Comparison of ENCODE assay signal across 11 cellular contexts in the genomic region with DNA sequence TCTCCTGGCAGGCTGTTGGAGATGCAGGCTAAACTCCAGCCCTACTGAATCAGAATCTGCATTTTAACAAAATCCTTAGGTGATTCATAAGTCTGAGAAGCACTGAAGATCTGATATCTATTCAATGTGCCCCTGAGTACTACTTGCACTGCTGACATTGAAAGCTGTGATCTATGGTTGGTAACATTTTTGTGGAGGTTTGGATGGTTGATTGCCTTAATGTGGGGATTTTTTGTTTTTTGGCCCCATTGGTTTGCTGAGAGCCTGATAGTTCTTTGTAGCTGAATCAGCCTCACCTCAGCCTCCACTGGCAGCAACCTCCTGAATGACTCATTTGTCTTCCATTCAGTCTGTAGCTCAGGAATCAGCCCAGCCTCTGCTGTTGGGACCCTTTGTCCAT. TPM values are rescaled to one million over a fixed set of nuclear protein-coding genes. Genes with fewer than 3 reads are reported as not detected.
A peak's percentile ranks its signal among the peaks of the same experiment; 100 is the strongest.
DNase-seq lines count a peak whose midpoint lies in the region; ATAC-seq and TF ChIP-seq lines count a peak whose summit lies in the region.
"Had no signal": no experiment of that assay in that cellular context is flagged by ENCODE, and none has a peak within 500 bp of the region (broad histone marks: within the 10 kb centered on the region; RNA-seq: fewer than 3 reads in every experiment).

No MANE protein-coding gene starts in this region.

- peaks cover 55% of the 10 kb centered on the region for H3K4me1 ChIP-seq in GM23248 (ENCODE audit: insufficient read depth)
- H3K4me1 ChIP-seq: lower lobe of right lung had no signal

- no peaks in the 10 kb centered on the region for H4K20me1 ChIP-seq in GM23248 (ENCODE audit: insufficient read depth)

- in situ Hi-C loops in GM23248 (cut with MboI): no loop called here
- in situ Hi-C loops in astrocyte of the cerebellum (cut with HindIII; ENCODE audit: low sequenced_read_pairs): no loop called here

- no peaks in the 10 kb centered on the region for H3K9me2 ChIP-seq in GM23248 (ENCODE audit: insufficient read depth)

- no peak overlapping the region for H2AFZ ChIP-seq in GM23248

- peaks cover 33% of the 10 kb centered on the region for H3F3A ChIP-seq in GM23248 (ENCODE audit: insufficient read depth)

- H3K27me3 ChIP-seq in GM23248 (replicated peaks; ENCODE audit: insufficient read depth): no peaks in the 10 kb centered on the region

- no peak overlapping the region for H3K9ac ChIP-seq in GM23248

- H3K4me2 ChIP-seq in GM23248 (ENCODE audit: unreplicated experiment): peak overlapping the region; percentile 26

- ATAC-seq in SK-N-SH treated with all-trans-retinoic acid at 6 μM for 48 hours (peak; percentile 51; the same call in 2 of the 3 replicates), GM21526 (IDR thresholded peaks at IDR 0.05; ENCODE audit: low FRiP score, unreplicated experiment) (no peak), GM19452 (IDR thresholded peaks at IDR 0.05; ENCODE audit: unreplicated experiment) (no peak)
- ATAC-seq: lower lobe of right lung had no signal

- peak overlapping the region; percentile 12; the same call in 1 of the 2 replicates for H3K27ac ChIP-seq in GM23248
- H3K27ac ChIP-seq: lower lobe of right lung had no signal

- DNase-seq in GM23248: peak; percentile 67
- peak; percentile 86 for DNase-seq in astrocyte of the cerebellum (ENCODE audit: low read depth)
- DNase-seq in stimulated activated CD4-positive, alpha-beta T cell treated with anti-CD3 and anti-CD28 coated beads, Interleukin-2, amount 100 ng/mL, for 4 hours (ENCODE audit: low read depth): peak; percentile 17
- DNase-seq in hippocampal formation (lab: John Stamatoyannopoulos, UW): no peak
- DNase-seq: DMS79 treated with DMSO at 0.1 percent for 48 hours, lower lobe of right lung, NCI-H1417 treated with DMSO at 0.1 percent for 48 hours, posterior cingulate gyrus had no signal

- no peak for TF ChIP-seq CTCF in astrocyte of the cerebellum (IDR thresholded peaks at IDR 0.05; ENCODE audit: low read depth, low read length, missing control alignments)

- no peaks in the 10 kb centered on the region for H3K79me2 ChIP-seq in GM23248 (ENCODE audit: insufficient read depth)

- no peak overlapping the region for H3K4me3 ChIP-seq in GM23248
- H3K4me3 ChIP-seq in astrocyte of the cerebellum (ENCODE audit: low read depth, low read length): no peak overlapping the region
- H3K4me3 ChIP-seq: lower lobe of right lung had no signal

- H3K9me3 ChIP-seq in GM23248 (ENCODE audit: low read depth): no peaks in the 10 kb centered on the region
- H3K9me3 ChIP-seq: lower lobe of right lung had no signal

- no peaks in the 10 kb centered on the region for H3K36me3 ChIP-seq in GM23248 (ENCODE audit: low read depth)
- H3K36me3 ChIP-seq: lower lobe of right lung had no signal

TF ChIP-seq in SK-N-SH treated with all-trans-retinoic acid at 6 μM for 48 hours, 23 proteins besides CTCF, POLR2A, EP300 and RAD21:
- TF ChIP-seq TCF4 (CRISPR knock-in tag; IDR thresholded peaks at IDR 0.05; ENCODE audit: borderline replicate concordance): no peak
- TF ChIP-seq ZFP3 (CRISPR knock-in tag; IDR thresholded peaks at IDR 0.05): no peak
- TF ChIP-seq GLIS3 (CRISPR knock-in tag; IDR thresholded peaks at IDR 0.05): no peak
- TF ChIP-seq ZNF70 (CRISPR knock-in tag; IDR thresholded peaks at IDR 0.05): no peak
- TF ChIP-seq, protein P1, sequence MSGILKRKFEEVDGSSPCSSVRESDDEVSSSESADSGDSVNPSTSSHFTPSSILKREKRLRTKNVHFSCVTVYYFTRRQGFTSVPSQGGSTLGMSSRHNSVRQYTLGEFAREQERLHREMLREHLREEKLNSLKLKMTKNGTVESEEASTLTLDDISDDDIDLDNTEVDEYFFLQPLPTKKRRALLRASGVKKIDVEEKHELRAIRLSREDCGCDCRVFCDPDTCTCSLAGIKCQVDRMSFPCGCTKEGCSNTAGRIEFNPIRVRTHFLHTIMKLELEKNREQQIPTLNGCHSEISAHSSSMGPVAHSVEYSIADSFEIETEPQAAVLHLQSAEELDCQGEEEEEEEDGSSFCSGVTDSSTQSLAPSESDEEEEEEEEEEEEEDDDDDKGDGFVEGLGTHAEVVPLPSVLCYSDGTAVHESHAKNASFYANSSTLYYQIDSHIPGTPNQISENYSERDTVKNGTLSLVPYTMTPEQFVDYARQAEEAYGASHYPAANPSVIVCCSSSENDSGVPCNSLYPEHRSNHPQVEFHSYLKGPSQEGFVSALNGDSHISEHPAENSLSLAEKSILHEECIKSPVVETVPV (CRISPR knock-in tag; IDR thresholded peaks at IDR 0.05): no peak
- TF ChIP-seq, protein P2, sequence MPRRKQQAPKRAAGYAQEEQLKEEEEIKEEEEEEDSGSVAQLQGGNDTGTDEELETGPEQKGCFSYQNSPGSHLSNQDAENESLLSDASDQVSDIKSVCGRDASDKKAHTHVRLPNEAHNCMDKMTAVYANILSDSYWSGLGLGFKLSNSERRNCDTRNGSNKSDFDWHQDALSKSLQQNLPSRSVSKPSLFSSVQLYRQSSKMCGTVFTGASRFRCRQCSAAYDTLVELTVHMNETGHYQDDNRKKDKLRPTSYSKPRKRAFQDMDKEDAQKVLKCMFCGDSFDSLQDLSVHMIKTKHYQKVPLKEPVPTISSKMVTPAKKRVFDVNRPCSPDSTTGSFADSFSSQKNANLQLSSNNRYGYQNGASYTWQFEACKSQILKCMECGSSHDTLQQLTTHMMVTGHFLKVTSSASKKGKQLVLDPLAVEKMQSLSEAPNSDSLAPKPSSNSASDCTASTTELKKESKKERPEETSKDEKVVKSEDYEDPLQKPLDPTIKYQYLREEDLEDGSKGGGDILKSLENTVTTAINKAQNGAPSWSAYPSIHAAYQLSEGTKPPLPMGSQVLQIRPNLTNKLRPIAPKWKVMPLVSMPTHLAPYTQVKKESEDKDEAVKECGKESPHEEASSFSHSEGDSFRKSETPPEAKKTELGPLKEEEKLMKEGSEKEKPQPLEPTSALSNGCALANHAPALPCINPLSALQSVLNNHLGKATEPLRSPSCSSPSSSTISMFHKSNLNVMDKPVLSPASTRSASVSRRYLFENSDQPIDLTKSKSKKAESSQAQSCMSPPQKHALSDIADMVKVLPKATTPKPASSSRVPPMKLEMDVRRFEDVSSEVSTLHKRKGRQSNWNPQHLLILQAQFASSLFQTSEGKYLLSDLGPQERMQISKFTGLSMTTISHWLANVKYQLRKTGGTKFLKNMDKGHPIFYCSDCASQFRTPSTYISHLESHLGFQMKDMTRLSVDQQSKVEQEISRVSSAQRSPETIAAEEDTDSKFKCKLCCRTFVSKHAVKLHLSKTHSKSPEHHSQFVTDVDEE (CRISPR knock-in tag; IDR thresholded peaks at IDR 0.05): no peak

RNA-seq across cellular contexts. Expression of a gene that starts 14.7 kb away (rescaled TPM):
- 0.25 and 0.43 TPM in 2 replicates for total RNA-seq in GM23248 (2014; rRNA removed; shearing (Covaris generic))
- 0.16 and 0.41 TPM in 2 replicates for polyA plus RNA-seq in GM23248 (2016; fragmentation: Nextera tagmentation; extraction: Ambion mirVana)

Comparison
In these comparisons a context has a peak if more than half of its experiments do, and no peak if none do; other contexts are left out.
1. DNase-seq: peak in GM23248 (single experiment), astrocyte of the cerebellum (single experiment) and stimulated activated CD4-positive, alpha-beta T cell treated with anti-CD3 and anti-CD28 coated beads, Interleukin-2, amount 100 ng/mL, for 4 hours (single experiment); none in hippocampal formation (0 of 2).